Comparison of ENCODE assay signal across 14 cellular contexts in genomic region chr2:226622484-226622883, GRCh38.
DNase-seq lines count a peak whose midpoint lies in the region; ATAC-seq, FAIRE-seq and TF ChIP-seq lines count a peak whose summit lies in the region.
"Had no signal": no experiment of that assay in that cellular context is flagged by ENCODE, and none has a peak within 500 bp of the region (broad histone marks: within the 10 kb centered on the region; RNA-seq: fewer than 3 reads in every experiment).

No MANE protein-coding gene starts in this region.

- no peaks in the 10 kb centered on the region for H3F3A ChIP-seq in smooth muscle cell (ENCODE audit: low read depth)

- intact Hi-C loops in pancreas (cut with DNase I): no loop called here

- FAIRE-seq in pancreas (lab: Jason Lieb, UNC): no peak
- FAIRE-seq: HTR-8/SVneo, islet of Langerhans had no signal

- TF ChIP-seq CTCF in fibroblast of villous mesenchyme (IDR thresholded peaks at IDR 0.05; ENCODE audit: insufficient read depth, low read depth, low read length): peak; percentile 30
- TF ChIP-seq CTCF in smooth muscle cell (IDR thresholded peaks at IDR 0.05; ENCODE audit: borderline replicate concordance, insufficient read depth, poor library complexity, severe bottlenecking): peak; percentile 11
- no peak for TF ChIP-seq CTCF in pancreas (IDR thresholded peaks at IDR 0.05)

- no peak for ATAC-seq in pancreas
- ATAC-seq: activated CD8-positive, alpha-beta T cell treated with anti-CD3 and anti-CD28 coated beads for 36 hours; gastroesophageal sphincter had no signal

- H3K4me2 ChIP-seq in smooth muscle cell: no peak overlapping the region

- no peaks in the 10 kb centered on the region for H3K36me3 ChIP-seq in smooth muscle cell (ENCODE audit: low read depth)
- H3K36me3 ChIP-seq in pancreas: no peaks in the 10 kb centered on the region
- H3K36me3 ChIP-seq: gastroesophageal sphincter had no signal

- WGBS in smooth muscle cell (ENCODE audit: low lambda C conversion rate): 95% methylated on average over 2 of the region's 2 CpGs
- WGBS in pancreas, 2 donors: 63 to 66% methylated on average over 2 of the region's 2 CpGs

- H3K9me3 ChIP-seq in smooth muscle cell (replicated peaks; ENCODE audit: low read depth) (no peaks in the 10 kb centered on the region), pancreas (no peaks in the 10 kb centered on the region)
- H3K9me3 ChIP-seq: gastroesophageal sphincter had no signal

- no peaks in the 10 kb centered on the region for H3K27me3 ChIP-seq in smooth muscle cell (ENCODE audit: low read depth)
- H3K27me3 ChIP-seq in pancreas: no peaks in the 10 kb centered on the region
- H3K27me3 ChIP-seq: gastroesophageal sphincter had no signal

- H3K4me3 ChIP-seq in fibroblast of villous mesenchyme (ENCODE audit: low read depth, low read length): no peak overlapping the region
- H3K4me3 ChIP-seq in smooth muscle cell: no peak overlapping the region
- H3K4me3 ChIP-seq in pancreas: no peak overlapping the region
- H3K4me3 ChIP-seq: gastroesophageal sphincter had no signal

- H3K27ac ChIP-seq in smooth muscle cell (ENCODE audit: low read depth) (no peak overlapping the region), pancreas (no peak overlapping the region)

- H2AFZ ChIP-seq in smooth muscle cell (ENCODE audit: low read depth): no peak overlapping the region

- H3K79me2 ChIP-seq in smooth muscle cell (ENCODE audit: low read depth): no peaks in the 10 kb centered on the region

- H4K20me1 ChIP-seq in smooth muscle cell (ENCODE audit: low read depth): no peaks in the 10 kb centered on the region

- H3K4me1 ChIP-seq in smooth muscle cell (ENCODE audit: low read depth): no peaks in the 10 kb centered on the region
- peaks cover 0 to 4% (median 0%) of the 10 kb centered on the region in 3 donors for H3K4me1 ChIP-seq in pancreas

- no peak overlapping the region for H3K9ac ChIP-seq in smooth muscle cell (ENCODE audit: low read depth)

- DNase-seq in HPDE6-E6E7 (ENCODE audit: extremely low spot score) (peak; percentile 8), SW480 (ENCODE audit: low spot score) (peak; percentile 21), fibroblast of villous mesenchyme (ENCODE audit: low read depth) (no peak), smooth muscle cell (lab: John Stamatoyannopoulos, UW; ENCODE audit: unreplicated experiment) (no peak), T1000 (lab: John Stamatoyannopoulos, UW) (no peak), pancreas (no peak)
- no peak for DNase-seq in effector CD8-positive, alpha-beta T cell (lab: John Stamatoyannopoulos, UW)
- DNase-seq: activated CD8-positive, alpha-beta T cell treated with anti-CD3 and anti-CD28 coated beads for 36 hours; GDM1; MV-4-11; stimulated activated CD4-positive, alpha-beta T cell treated with anti-CD3 and anti-CD28 coated beads, Interleukin-2, amount 100 ng/mL, for 24 hours had no signal

Comparison
In these comparisons a context has a peak if more than half of its experiments do, and no peak if none do; other contexts are left out.
1. DNase-seq: peak in HPDE6-E6E7 (single experiment) and SW480 (single experiment); none in fibroblast of villous mesenchyme (single experiment), smooth muscle cell (single experiment), T1000 (single experiment), pancreas (0 of 6) and effector CD8-positive, alpha-beta T cell (single experiment).
2. CTCF ChIP-seq: peak in fibroblast of villous mesenchyme (single experiment) and smooth muscle cell (single experiment); none in pancreas (0 of 4).